9 cellular contexts compared by ENCODE assay signal in genomic region chr2:66391240-66391639, GRCh38. TPM values are rescaled to one million over a fixed set of nuclear protein-coding genes. Genes with fewer than 3 reads are reported as not detected.
DNase-seq lines count a peak whose midpoint lies in the region; ATAC-seq and TF ChIP-seq lines count a peak whose summit lies in the region.
"Not testable (repeated sequence)": the region's sequence is repeated elsewhere in the genome, so short reads cannot be mapped to it uniquely, and the experiment has no call there.
"Had no signal": no experiment of that assay in that cellular context is flagged by ENCODE, and none has a peak within 500 bp of the region (broad histone marks: within the 10 kb centered on the region; RNA-seq: fewer than 3 reads in every experiment).

No MANE protein-coding gene starts in this region.

- H3K36me3 ChIP-seq in Caco-2 (ENCODE audit: control insufficient read depth, insufficient read depth, low read length); Panc1 (ENCODE audit: control insufficient read depth, insufficient read depth, low read length); endodermal cell (ENCODE audit: control insufficient read depth, insufficient read depth, low read length); iPS DF 6.9 (ENCODE audit: control insufficient read depth, insufficient read depth, low read length): not testable (repeated sequence)

- not testable (repeated sequence) for H3K9ac ChIP-seq in H9 (ENCODE audit: extremely low read depth, insufficient read length, low read length); endodermal cell (ENCODE audit: extremely low read depth, low read length, poor library complexity, severe bottlenecking)

- no CpG with 5 or more reads among the region's 22 CpGs for WGBS in H9 (ENCODE audit: extremely low coverage, insufficient read length, low lambda C conversion rate)
- WGBS in endodermal cell (ENCODE audit: insufficient coverage in 1 of 2, insufficient read length in 1 of 2), 2 experiments, result 72 to 80% methylated on average over 6 to 13 of the region's 22 CpGs
- no CpG with 5 or more reads among the region's 22 CpGs for WGBS in iPS DF 6.9 (ENCODE audit: insufficient coverage, insufficient read length)

- peak overlapping the region; percentile 40 for H3K4me3 ChIP-seq in Caco-2 (ENCODE audit: low read depth, low read length)
- peak overlapping the region; percentile 34 to 40 for H3K4me3 ChIP-seq in Panc1 (ENCODE audit: low read depth in 2 of 2, low read length in 2 of 2)
- H3K4me3 ChIP-seq in endodermal cell (ENCODE audit: low read length), result not testable (repeated sequence)
- peak overlapping the region; percentile 17; the same call in 1 of the 2 replicates for H3K4me3 ChIP-seq in iPS DF 6.9 (ENCODE audit: low read length)

- H3T11ph ChIP-seq in H9 (ENCODE audit: low read length), result not testable (repeated sequence)

- peak overlapping the region; percentile 32 for H3K27ac Mint-ChIP-seq in Caco-2 (ENCODE audit: unreplicated experiment)
- H3K27ac Mint-ChIP-seq in H9, result peak overlapping the region in 2 of 3 experiments; percentile 89 to 95; a peak in 6 of 7 replicates
- H3K27ac Mint-ChIP-seq in endodermal cell, result peak overlapping the region; percentile 94
- H3K27ac Mint-ChIP-seq in nephron progenitor cell, result not testable (repeated sequence)
- H3K27ac Mint-ChIP-seq in type B pancreatic cell, result peak overlapping the region; percentile 98

- H2BK15ac ChIP-seq in H9 (ENCODE audit: low read depth, low read length), result not testable (repeated sequence)

- H3K9me3 Mint-ChIP-seq in Caco-2 (ENCODE audit: unreplicated experiment); type B pancreatic cell: not testable (repeated sequence)
- H3K9me3 Mint-ChIP-seq in H9 (peaks cover 7 to 12% of the 10 kb centered on the region in 2 experiments; a peak in 4 of 5 replicates), endodermal cell (peaks cover 27% of the 10 kb centered on the region), nephron progenitor cell (peaks cover 39% of the 10 kb centered on the region)

- CTCF ChIA-PET in Caco-2 (lab: Charles Lee); Panc1 (lab: Charles Lee): not testable (repeated sequence)

- not testable (repeated sequence) for H4K20me1 ChIP-seq in H9 (ENCODE audit: control insufficient read depth, insufficient read depth, insufficient read length)

- in situ Hi-C loops in Panc1 (cut with HindIII; ENCODE audit: low pct_unique_long_range_greater_than_20kb, low sequenced_read_pairs), result not testable (repeated sequence)

- intact Hi-C loops in Caco-2 (cut with micrococcal nuclease; ENCODE audit: unreplicated experiment); Panc1 (cut with micrococcal nuclease; ENCODE audit: unreplicated experiment): not testable (repeated sequence)

- not testable (repeated sequence) for H3K56ac ChIP-seq in H9 (ENCODE audit: insufficient read length, low read depth, low read length)

- H3K4me3 Mint-ChIP-seq in Caco-2 (ENCODE audit: unreplicated experiment) (peak overlapping the region; percentile 74), H9 (peak overlapping the region; percentile 71 to 75), endodermal cell (peak overlapping the region; percentile 68), nephron progenitor cell (peak overlapping the region; percentile 57), type B pancreatic cell (peak overlapping the region; percentile 82)

- H4K5ac ChIP-seq in H9 (ENCODE audit: insufficient read length, low read depth, low read length), result peak overlapping the region; percentile 63

- POLR2A ChIA-PET in Caco-2 (lab: Charles Lee); Panc1 (lab: Charles Lee): not testable (repeated sequence)

- H2BK12ac ChIP-seq in H9 (ENCODE audit: insufficient read length, low read depth, low read length), result not testable (repeated sequence)

- DNase-seq in Caco-2, result peak; percentile 19 to 42
- not testable (repeated sequence) for DNase-seq in H9; Panc1 (ENCODE audit: low read depth, low spot score); endodermal cell; iPS DF 6.9 (ENCODE audit: low read depth, low spot score); nephron progenitor cell; type B pancreatic cell (ENCODE audit: extremely low spot score, unreplicated experiment)
- peak; percentile 6 to 81 (median 65) for DNase-seq in NCI-H1417 (lab: John Stamatoyannopoulos, UW)

- H2BK120ac ChIP-seq in H9 (ENCODE audit: low read depth, low read length, poor library complexity, severe bottlenecking), result not testable (repeated sequence)

- H3K4me1 ChIP-seq in Caco-2; H9 (ENCODE audit: insufficient read depth, low read length); Panc1 (ENCODE audit: control insufficient read depth, insufficient read depth, low read length); endodermal cell (ENCODE audit: control insufficient read depth, insufficient read depth, low read length); iPS DF 6.9 (ENCODE audit: control insufficient read depth, insufficient read depth, low read length): not testable (repeated sequence)

- not testable (repeated sequence) for H4K8ac ChIP-seq in H9 (replicated peaks; ENCODE audit: insufficient read length, low read depth, low read length)

- not testable (repeated sequence) for H2BK5ac ChIP-seq in H9 (ENCODE audit: insufficient read length, low read length)

- not testable (repeated sequence) for TF ChIP-seq CTCF in Caco-2 (IDR thresholded peaks at IDR 0.05; ENCODE audit: insufficient read depth in 1 of 2, low read depth in 1 of 2, low read length in 1 of 2, severe bottlenecking in 1 of 2, unreplicated experiment in 1 of 2); H9 (conservative IDR thresholded peaks at IDR 0.05); Panc1 (IDR thresholded peaks at IDR 0.05); endodermal cell (conservative IDR thresholded peaks at IDR 0.05); nephron progenitor cell (IDR thresholded peaks at IDR 0.05); type B pancreatic cell (conservative IDR thresholded peaks at IDR 0.05)

- H3K79me2 ChIP-seq in H9 (ENCODE audit: insufficient read depth, low read length), result not testable (repeated sequence)

- H4K91ac ChIP-seq in H9 (ENCODE audit: insufficient read length, low read depth, low read length), result not testable (repeated sequence)

- H3K14ac ChIP-seq in H9 (ENCODE audit: insufficient read depth, low read length), result not testable (repeated sequence)

- H3K9me3 ChIP-seq in Caco-2; H9 (ENCODE audit: control insufficient read depth, low read depth, low read length); Panc1 (ENCODE audit: control insufficient read depth, insufficient read depth, low read depth, low read length); endodermal cell (ENCODE audit: control insufficient read depth, low read length); iPS DF 6.9 (ENCODE audit: control insufficient read depth, insufficient read depth, low read length): not testable (repeated sequence)

- not testable (repeated sequence) for H3K79me1 ChIP-seq in H9 (ENCODE audit: insufficient read depth, low read depth, low read length, poor library complexity, severe bottlenecking)

- H2BK20ac ChIP-seq in H9 (ENCODE audit: low read depth, low read length, poor library complexity, severe bottlenecking), result not testable (repeated sequence)

- not testable (repeated sequence) for H2AK5ac ChIP-seq in H9 (ENCODE audit: insufficient read length, low read length)

- H3K27me3 Mint-ChIP-seq in Caco-2 (ENCODE audit: insufficient read depth, unreplicated experiment); H9 (ENCODE audit: low read depth); endodermal cell (ENCODE audit: insufficient read depth); nephron progenitor cell (ENCODE audit: low read depth, poor library complexity); type B pancreatic cell: not testable (repeated sequence)

- not testable (repeated sequence) for H2AFZ ChIP-seq in H9 (ENCODE audit: low read length)

- BruUV-seq in Caco-2 (replicated peaks; lab: Mats Ljungman, UMichigan); Panc1 (replicated peaks; lab: Mats Ljungman, UMichigan): not testable (repeated sequence)

- H3K4me2 ChIP-seq in H9 (ENCODE audit: insufficient read depth, insufficient read length, low read length), result peak overlapping the region; percentile 32

- not testable (repeated sequence) for H3K4ac ChIP-seq in H9 (ENCODE audit: low read depth, low read length)

- not testable (repeated sequence) for H3K27me3 ChIP-seq in Caco-2 (replicated peaks; ENCODE audit: control insufficient read depth, insufficient read depth, low read length); H9 (ENCODE audit: insufficient read depth, low read length); Panc1 (ENCODE audit: control insufficient read depth, insufficient read depth, low read length); endodermal cell (ENCODE audit: control insufficient read depth, insufficient read depth, low read length, poor library complexity, severe bottlenecking); iPS DF 6.9 (ENCODE audit: control insufficient read depth, insufficient read depth, low read length)

- H3K36me3 Mint-ChIP-seq in Caco-2 (ENCODE audit: insufficient read depth, unreplicated experiment); endodermal cell (ENCODE audit: low read depth); type B pancreatic cell: not testable (repeated sequence)
- H3K36me3 Mint-ChIP-seq in H9 (ENCODE audit: insufficient read depth in 1 of 3, low read depth in 3 of 3) (peaks cover 3 to 20% (median 10%) of the 10 kb centered on the region in 3 experiments; a peak in 6 of 7 replicates), nephron progenitor cell (ENCODE audit: low read depth) (peaks cover 19% of the 10 kb centered on the region)

- H3K23ac ChIP-seq in H9 (ENCODE audit: insufficient read length, low read depth, low read length), result not testable (repeated sequence)

- not testable (repeated sequence) for ATAC-seq in Panc1

- not testable (repeated sequence) for H3K4me1 Mint-ChIP-seq in Caco-2 (ENCODE audit: low read depth, unreplicated experiment); endodermal cell
- H3K4me1 Mint-ChIP-seq in H9 (peaks cover 21 to 25% of the 10 kb centered on the region in 2 experiments), nephron progenitor cell (peaks cover 46% of the 10 kb centered on the region), type B pancreatic cell (ENCODE audit: unreplicated experiment) (peaks cover 38% of the 10 kb centered on the region)

- not testable (repeated sequence) for H3K23me2 ChIP-seq in H9 (ENCODE audit: insufficient read length, low read depth, low read length, poor library complexity, severe bottlenecking)

- not testable (repeated sequence) for H3K18ac ChIP-seq in H9 (ENCODE audit: insufficient read length, low read depth, low read length)

- not testable (repeated sequence) for H3K27ac ChIP-seq in H9 (ENCODE audit: insufficient read length, low read depth, low read length); Panc1 (ENCODE audit: low read length); endodermal cell (ENCODE audit: low read depth, low read length); iPS DF 6.9 (ENCODE audit: low read length)

RNA-seq across cellular contexts. Expression of gene MEIS1, which starts 43.7 kb away (rescaled TPM):
- total RNA-seq in Caco-2 (2022), result 7.4 and 10.5 TPM in 2 replicates
- total RNA-seq in H9 (2021), result 0.31 and 0.66 TPM in 2 replicates
- total RNA-seq in Panc1 (2021; ENCODE audit: unreplicated experiment), result 2.0 TPM
- polyA plus RNA-seq in Panc1 (2012; ENCODE audit: insufficient read length), result 0.71 TPM
- 1 to 10 TPM; 1.8 to 2.3 TPM for total RNA-seq in endodermal cell
- polyA plus RNA-seq in endodermal cell (2013, experiment 1 of 2), result 80.5 TPM
- polyA plus RNA-seq in endodermal cell (2013, experiment 2 of 2), result 81.9 TPM
- total RNA-seq in type B pancreatic cell (ENCODE audit: low replicate concordance), result 250 and 255 TPM in 2 replicates
- total RNA-seq: B cell had no signal

Comparison
In these comparisons a context has a peak if more than half of its experiments do, and no peak if none do; other contexts are left out.
1. RNA of gene MEIS1, which starts 43.7 kb away (total RNA-seq): 250 to 255 TPM in type B pancreatic cell; 7.4 to 10.5 TPM in Caco-2, 1.8 to 2.3 TPM in endodermal cell, 2.0 TPM in Panc1 (single experiment) and 0.31 to 0.66 TPM in H9; every median in the first group is over 10 times any median in the second.
2. Peak in every context shown above with its lines, with median percentiles within 50 percentile points of each other: H3K4me3 Mint-ChIP-seq.